Comparison of ENCODE assay signal across 9 cellular contexts in genomic region chr3:180804871-180805430, GRCh38.
DNase-seq lines count a peak whose midpoint lies in the region; ATAC-seq and TF ChIP-seq lines count a peak whose summit lies in the region.
"Had no signal": no experiment of that assay in that cellular context is flagged by ENCODE, and none has a peak within 500 bp of the region (broad histone marks: within the 10 kb centered on the region; RNA-seq: fewer than 3 reads in every experiment).

No MANE protein-coding gene starts in this region.

- H3K27ac ChIP-seq in psoas muscle (peak overlapping the region; percentile 14), suprapubic skin (no peak overlapping the region)

- H3K9me3 ChIP-seq in psoas muscle (no peaks in the 10 kb centered on the region), suprapubic skin (no peaks in the 10 kb centered on the region)

- peaks cover 31% of the 10 kb centered on the region for H3K4me1 ChIP-seq in psoas muscle
- peaks cover 3% of the 10 kb centered on the region for H3K4me1 ChIP-seq in suprapubic skin

- no peaks in the 10 kb centered on the region for H3K27me3 ChIP-seq in psoas muscle (ENCODE audit: insufficient read depth in 3 of 3, low read length in 2 of 3)
- no peaks in the 10 kb centered on the region for H3K27me3 ChIP-seq in suprapubic skin

- intact Hi-C loops in psoas muscle (cut with DNase I), result loop anchor here (5.0 kb wide), 4 partner anchors 62 to 372 kb away; partner anchors contain the start of genes DNAJC19 (in 1 of the 2) and FXR1 (in 1 of the 2)

- H3K36me3 ChIP-seq in psoas muscle (ENCODE audit: insufficient read depth in 1 of 2, low read depth in 1 of 2), result no peaks in the 10 kb centered on the region
- H3K36me3 ChIP-seq in suprapubic skin, result no peaks in the 10 kb centered on the region

- TF ChIP-seq CTCF in psoas muscle (IDR thresholded peaks at IDR 0.05) (peak; percentile 48), suprapubic skin (IDR thresholded peaks at IDR 0.05) (peak in 1 of 2 donors; percentile 9)

- TF ChIP-seq POLR2A in suprapubic skin (IDR thresholded peaks at IDR 0.05), result no peak

- ATAC-seq in psoas muscle (peak; percentile 38 to 79 (median 76)), GM19397 (IDR thresholded peaks at IDR 0.05; ENCODE audit: unreplicated experiment) (no peak)
- ATAC-seq: activated CD4-positive, alpha-beta T cell treated with anti-CD3 and anti-CD28 coated beads for 36 hours had no signal

- H3K4me3 ChIP-seq in psoas muscle, result peak overlapping the region; percentile 4
- no peak overlapping the region for H3K4me3 ChIP-seq in suprapubic skin

- TF ChIP-seq EP300 in suprapubic skin (IDR thresholded peaks at IDR 0.05), result no peak

- DNase-seq in HCEC 1CT (peak; percentile 52), RKO (ENCODE audit: low spot score) (peak; percentile 44), glomerular endothelial cell (ENCODE audit: extremely low read depth, low read depth, low spot score) (peak; percentile 1), psoas muscle (no peak), NCI-H1694 treated with DMSO at 0.1 percent for 48 hours (lab: John Stamatoyannopoulos, UW) (no peak), suprapubic skin (ENCODE audit: low spot score in 2 of 2) (no peak)
- DNase-seq in stimulated activated naive CD4-positive, alpha-beta T cell (lab: John Stamatoyannopoulos, UW), result no peak
- DNase-seq: activated CD4-positive, alpha-beta T cell treated with anti-CD3 and anti-CD28 coated beads for 36 hours had no signal

- WGBS in psoas muscle, 3 donors, result 9 to 11% (median 10%) methylated on average over 6 of the region's 6 CpGs
- 25% methylated on average over 6 of the region's 6 CpGs for WGBS in suprapubic skin

Comparison
In these comparisons a context has a peak if more than half of its experiments do, and no peak if none do; other contexts are left out.
1. DNase-seq: peak in HCEC 1CT (single experiment), RKO (single experiment) and glomerular endothelial cell (single experiment); none in psoas muscle (0 of 2), NCI-H1694 treated with DMSO at 0.1 percent for 48 hours (single experiment), stimulated activated naive CD4-positive, alpha-beta T cell (0 of 6) and suprapubic skin (0 of 2).